ENCODE assay signal across 8 cellular contexts in genomic region chr9:113275147-113276131, GRCh38.
DNase-seq lines count a peak whose midpoint lies in the region; ATAC-seq and TF ChIP-seq lines count a peak whose summit lies in the region.

Gene CDC26, minus strand, starts transcription at chr9:113275572. Its CDS starts 3,065 bp downstream, at chr9:113272507.
Gene PRPF4, plus strand, starts transcription at chr9:113275658. Its CDS starts 86 bp downstream, at chr9:113275744.

- H3K4me1 Mint-ChIP-seq in effector memory CD8-positive, alpha-beta T cell (ENCODE audit: low read depth in 2 of 2) = peaks cover 7 to 8% of the 10 kb centered on the region in 2 donors

- DNase-seq in COLO668 (lab: John Stamatoyannopoulos, UW; ENCODE audit: unreplicated experiment) = peak; percentile 98
- peak; percentile 93 for DNase-seq in GM20000 (ENCODE audit: low spot score)
- peak; percentile 89 for DNase-seq in HS-5 (ENCODE audit: low read depth)
- peak; percentile 67 for DNase-seq in NK-92 (lab: John Stamatoyannopoulos, UW; ENCODE audit: unreplicated experiment)
- peak; percentile 91 to 92 for DNase-seq in activated CD8-positive, alpha-beta memory T cell treated with anti-CD3 and anti-CD28 coated beads for 1 hour (ENCODE audit: extremely low read depth in 1 of 2, low read depth in 1 of 2)
- peak; percentile 90 to 93 (median 92) for DNase-seq in effector memory CD8-positive, alpha-beta T cell
- peak; percentile 99 for DNase-seq in medulla oblongata (ENCODE audit: extremely low spot score)
- DNase-seq in stimulated activated CD8-positive, alpha-beta memory T cell treated with anti-CD3 and anti-CD28 coated beads, Interleukin-12 subunit alpha, Interleukin-12 subunit beta, amount 100 ng/mL, for 1 hour (ENCODE audit: low read depth) = peak; percentile 90

- no peaks in the 10 kb centered on the region for H3K9me3 Mint-ChIP-seq in effector memory CD8-positive, alpha-beta T cell

- no peaks in the 10 kb centered on the region for H3K27me3 Mint-ChIP-seq in effector memory CD8-positive, alpha-beta T cell

- ATAC-seq in effector memory CD8-positive, alpha-beta T cell (replicated peaks) = peak; percentile 96

- H3K4me3 Mint-ChIP-seq in effector memory CD8-positive, alpha-beta T cell = no peak within 1 kb of the TSS

- H3K36me3 Mint-ChIP-seq in effector memory CD8-positive, alpha-beta T cell (ENCODE audit: insufficient read depth) = peaks cover 41% of the 10 kb centered on the region

- no peak for TF ChIP-seq CTCF in GM20000 (IDR thresholded peaks at IDR 0.05; ENCODE audit: extremely low read depth, missing control alignments)

- no peak within 1 kb of the TSS for H3K27ac Mint-ChIP-seq in effector memory CD8-positive, alpha-beta T cell

Comparison
In these comparisons a context has a peak if more than half of its experiments do, and no peak if none do; other contexts are left out.
1. Peak in every context shown above with its lines: DNase-seq and ATAC-seq.